Comparison of ENCODE assay signal across 19 cellular contexts in the genomic region with DNA sequence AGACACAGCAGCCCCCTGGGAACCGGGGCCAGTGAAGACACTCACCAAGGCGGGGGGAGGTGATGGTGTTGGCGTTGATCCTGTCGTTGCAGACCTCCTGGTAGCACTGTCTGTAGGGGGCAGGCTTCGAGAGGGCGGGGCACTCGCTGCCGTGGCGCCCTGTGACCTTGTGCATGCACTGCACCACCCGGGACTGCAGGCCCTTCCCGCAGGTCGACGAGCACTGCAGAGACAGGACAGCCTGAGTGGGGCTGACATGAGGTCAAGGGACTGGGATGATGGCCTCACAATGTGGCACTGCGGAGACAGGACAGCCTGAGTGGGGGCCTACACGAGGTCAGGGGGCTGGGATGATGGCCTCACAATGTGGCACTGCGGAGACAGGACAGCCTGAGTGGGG.
"Had no signal": no experiment of that assay in that cellular context is flagged by ENCODE, and none has a peak within 500 bp of the region (broad histone marks: within the 10 kb centered on the region; RNA-seq: fewer than 3 reads in every experiment).

No MANE protein-coding gene starts in this region.

- ATAC-seq: activated T-cell treated with anti-CD3 and anti-CD28 coated beads, Interleukin-2, amount 50 U/mL, for 72 hours; gastroesophageal sphincter had no signal

- H3K27me3 ChIP-seq: gastroesophageal sphincter, hepatocyte had no signal

- H3K4me1 Mint-ChIP-seq: memory B cell had no signal

- H3K36me3 ChIP-seq: thoracic aorta had no signal

- H3K4me3 ChIP-seq: gastroesophageal sphincter, hepatocyte, thoracic aorta had no signal

- H3K27ac Mint-ChIP-seq: activated naive CD8-positive, alpha-beta T cell; activated T-cell treated with anti-CD3 and anti-CD28 coated beads, Interleukin-2, amount 50 U/mL, for 72 hours; memory B cell; stimulated activated naive CD8-positive, alpha-beta T cell treated with anti-CD3 and anti-CD28 coated beads, Interleukin-15, Interleukin-2, amounts not matched to agents 100 ng/mL and 50 ng/mL, for 24 hours had no signal

- H2AFZ ChIP-seq: hepatocyte had no signal

- H3K27me3 Mint-ChIP-seq: activated naive CD8-positive, alpha-beta T cell; stimulated activated naive CD8-positive, alpha-beta T cell treated with anti-CD3 and anti-CD28 coated beads, Interleukin-15, Interleukin-2, amounts not matched to agents 100 ng/mL and 50 ng/mL, for 24 hours had no signal

- H3K79me2 ChIP-seq: hepatocyte had no signal

- H3K4me3 Mint-ChIP-seq: activated naive CD8-positive, alpha-beta T cell; activated T-cell treated with anti-CD3 and anti-CD28 coated beads, Interleukin-2, amount 50 U/mL, for 72 hours; memory B cell; stimulated activated naive CD8-positive, alpha-beta T cell treated with anti-CD3 and anti-CD28 coated beads, Interleukin-15, Interleukin-2, amounts not matched to agents 100 ng/mL and 50 ng/mL, for 24 hours had no signal

- H3K9me3 ChIP-seq: gastroesophageal sphincter, thoracic aorta had no signal

- H3K9me3 Mint-ChIP-seq: activated T-cell treated with anti-CD3 and anti-CD28 coated beads, Interleukin-2, amount 50 U/mL, for 72 hours; memory B cell; stimulated activated naive CD8-positive, alpha-beta T cell treated with anti-CD3 and anti-CD28 coated beads, Interleukin-15, Interleukin-2, amounts not matched to agents 100 ng/mL and 50 ng/mL, for 24 hours had no signal

- DNase-seq: activated CD4-positive, alpha-beta T cell treated with anti-CD3 and anti-CD28 coated beads for 4 hours; activated CD4-positive, alpha-beta T cell treated with anti-CD3 and anti-CD28 coated beads, Interleukin-2, amount 50 U/mL, for 4 hours; activated naive CD4-positive, alpha-beta T cell treated with Interleukin-2 at 50 U/mL for 16 hours; activated T-cell treated with anti-CD3 and anti-CD28 coated beads for 4 hours; activated T-cell treated with anti-CD3 and anti-CD28 coated beads, Interleukin-2, amount 50 U/mL, for 72 hours; anterior cingulate cortex; effector CD8-positive, alpha-beta T cell; erythroblast; right cardiac atrium; stimulated activated CD4-positive, alpha-beta T cell treated with anti-CD3 and anti-CD28 coated beads, Interleukin-12 subunit alpha, Interleukin-12 subunit beta, amount 100 ng/mL, for 4 hours; stimulated activated CD4-positive, alpha-beta T cell treated with anti-CD3 and anti-CD28 coated beads, Interleukin-4, amount 100 ng/mL, for 1 hour; T-helper 1 cell had no signal

- H3K27ac ChIP-seq: gastroesophageal sphincter, hepatocyte, thoracic aorta, VCaP had no signal

- H3K4me2 ChIP-seq: hepatocyte had no signal

- H3K36me3 Mint-ChIP-seq: activated naive CD8-positive, alpha-beta T cell; memory B cell had no signal
